Comparison of ENCODE assay signal across 8 cellular contexts in genomic region chr16:30368792-30369090, GRCh38. TPM values are rescaled to one million over a fixed set of nuclear protein-coding genes. Genes with fewer than 3 reads are reported as not detected.
DNase-seq lines count a peak whose midpoint lies in the region; ATAC-seq and TF ChIP-seq lines count a peak whose summit lies in the region.

No MANE protein-coding gene starts in this region.

- TF ChIP-seq EP300 in ovary (IDR thresholded peaks at IDR 0.05): no peak

- H3K9me3 ChIP-seq in CD8-positive, alpha-beta memory T cell (ENCODE audit: low read length): no peaks in the 10 kb centered on the region
- H3K9me3 ChIP-seq in Panc1 (ENCODE audit: control insufficient read depth, insufficient read depth, low read depth, low read length): no peaks in the 10 kb centered on the region
- H3K9me3 ChIP-seq in ovary: no peaks in the 10 kb centered on the region

- no peak for DNase-seq in CD8-positive, alpha-beta memory T cell
- DNase-seq in Panc1 (ENCODE audit: low read depth, low spot score): no peak
- DNase-seq in epithelial cell of prostate (ENCODE audit: low read depth, low spot score): no peak
- DNase-seq in ovary: no peak
- no peak for DNase-seq in stimulated activated CD4-positive, alpha-beta T cell treated with anti-CD3 and anti-CD28 coated beads, Interleukin-15, amount 100 ng/mL, for 24 hours
- DNase-seq in putamen (ENCODE audit: low spot score): no peak
- no peak for DNase-seq in AG08396 (ENCODE audit: low spot score)
- no peak for DNase-seq in GM10248 (ENCODE audit: extremely low spot score)

- 0 to 8% (median 5%) methylated on average over 4 of the region's 4 CpGs for WGBS in ovary, 3 donors

- CTCF ChIA-PET in CD8-positive, alpha-beta memory T cell (lab: Charles Lee): interaction anchor here (1.0 to 1.2 kb wide), 6 partner anchors 9 to 51 kb away, joined by 3 read pairs; partner anchors contain the start of gene ZNF771
- CTCF ChIA-PET in Panc1 (lab: Charles Lee): no interaction called here
- CTCF ChIA-PET in GM10248 (lab: Yijun Ruan, JAX): interaction anchor here (0.7 to 3.5 kb wide), 6 partner anchors 10 to 242 kb away, joined by 3 to 14 read pairs (median 4); partner anchors contain the start of genes CD2BP2, DCTPP1, ZNF48 and ZNF689

- H3K4me3 ChIP-seq in CD8-positive, alpha-beta memory T cell (ENCODE audit: low read length): peak overlapping the region; percentile 88
- H3K4me3 ChIP-seq in Panc1 (ENCODE audit: low read depth in 2 of 2, low read length in 2 of 2) (peak overlapping the region; percentile 80 to 85), ovary (peak overlapping the region; percentile 72)

- H3K4me3 Mint-ChIP-seq in CD8-positive, alpha-beta memory T cell: peak overlapping the region; percentile 83 to 91 (median 89)

- H3K4me1 ChIP-seq in CD8-positive, alpha-beta memory T cell (ENCODE audit: insufficient read depth, low read length): peaks cover 35% of the 10 kb centered on the region
- H3K4me1 ChIP-seq in Panc1 (ENCODE audit: control insufficient read depth, insufficient read depth, low read length) (0 out of 2 replicates have a peak, but pooled peaks cover 7% of the 10 kb centered on the region), ovary (ENCODE audit: insufficient read depth) (peaks cover 6% of the 10 kb centered on the region)

- POLR2A ChIA-PET in CD8-positive, alpha-beta memory T cell (lab: Charles Lee): interaction anchor here (1.1 to 1.3 kb wide), 2 partner anchors 14 kb away, joined by 3 to 9 read pairs; partner anchors contain the start of genes CD2BP2 and SEPTIN1
- POLR2A ChIA-PET in Panc1 (lab: Charles Lee) (interaction anchor here (0.8 kb wide), 1 partner anchor 20 kb away, joined by 5 read pairs; no protein-coding TSS in a partner anchor), GM10248 (lab: Yijun Ruan, JAX) (interaction anchor here (1.0 to 1.4 kb wide), 2 partner anchors 9 to 14 kb away, joined by 3 to 5 read pairs; partner anchors contain the start of gene CD2BP2)

- H3K36me3 Mint-ChIP-seq in CD8-positive, alpha-beta memory T cell: peaks cover 0 to 36% (median 5%) of the 10 kb centered on the region in 3 donors

- no TSS peak for BruUV-seq in Panc1 (replicated peaks; lab: Mats Ljungman, UMichigan)

- H3K36me3 ChIP-seq in CD8-positive, alpha-beta memory T cell (ENCODE audit: insufficient read depth, low read length): peaks cover 7% of the 10 kb centered on the region
- H3K36me3 ChIP-seq in Panc1 (ENCODE audit: control insufficient read depth, insufficient read depth, low read length) (peaks cover 6% of the 10 kb centered on the region), ovary (no peaks in the 10 kb centered on the region)

- in situ Hi-C loops in Panc1 (cut with HindIII; ENCODE audit: low pct_unique_long_range_greater_than_20kb, low sequenced_read_pairs): no loop called here

- TF ChIP-seq CTCF in Panc1 (IDR thresholded peaks at IDR 0.05): no peak
- no peak for TF ChIP-seq CTCF in ovary (IDR thresholded peaks at IDR 0.05)
- no peak for TF ChIP-seq CTCF in GM10248 (IDR thresholded peaks at IDR 0.05; ENCODE audit: control extremely low read depth, extremely low read depth, low read depth, missing control alignments)

- H3K27ac ChIP-seq in CD8-positive, alpha-beta memory T cell (ENCODE audit: low read depth, low read length): peak overlapping the region; percentile 62
- H3K27ac ChIP-seq in Panc1 (ENCODE audit: low read length) (peak overlapping the region; percentile 75), epithelial cell of prostate (peak overlapping the region; percentile 57), ovary (peak overlapping the region; percentile 1 to 17)

- intact Hi-C loops in Panc1 (cut with micrococcal nuclease; ENCODE audit: unreplicated experiment) (no loop called here), ovary (cut with DNase I) (loop anchor here in 1 of 4 donors (5.0 kb wide), 1 partner anchor 39 kb away; the partner anchor contains the start of gene ZNF771)

- ATAC-seq in Panc1: no peak

- H3K27me3 ChIP-seq in CD8-positive, alpha-beta memory T cell (ENCODE audit: insufficient read depth, low read length, poor library complexity, severe bottlenecking): no peaks in the 10 kb centered on the region
- H3K27me3 ChIP-seq in Panc1 (ENCODE audit: control insufficient read depth, insufficient read depth, low read length): no peaks in the 10 kb centered on the region
- H3K27me3 ChIP-seq in ovary: no peaks in the 10 kb centered on the region

- no peak for TF ChIP-seq POLR2A in ovary (IDR thresholded peaks at IDR 0.05)

- H3K27me3 Mint-ChIP-seq in CD8-positive, alpha-beta memory T cell: peaks cover 0 to 2% of the 10 kb centered on the region in 2 donors

- H3K9me3 Mint-ChIP-seq in CD8-positive, alpha-beta memory T cell: no peaks in the 10 kb centered on the region

- peak overlapping the region; percentile 43 to 94 (median 68) for H3K27ac Mint-ChIP-seq in CD8-positive, alpha-beta memory T cell

- peaks cover 44 to 64% (median 60%) of the 10 kb centered on the region in 3 donors for H3K4me1 Mint-ChIP-seq in CD8-positive, alpha-beta memory T cell

RNA-seq across cellular contexts. Expression of gene TBC1D10B, which starts 1.6 kb away (rescaled TPM):
- total RNA-seq in CD8-positive, alpha-beta memory T cell: 10 to 100 TPM; 59.0 to 61.4 TPM
- 17.3 TPM for polyA plus RNA-seq in CD8-positive, alpha-beta memory T cell
- 52.6 TPM for total RNA-seq in Panc1 (2021; ENCODE audit: unreplicated experiment)
- 41.9 TPM for polyA plus RNA-seq in Panc1 (2012; ENCODE audit: insufficient read length)
- total RNA-seq in ovary: 10 to 100 TPM; 18.4 to 46.9 (median 38.0) TPM
- polyA plus RNA-seq in ovary: 10 to 100 TPM; 24.7 to 29.7 TPM

RNA-seq across cellular contexts. Expression of gene MYL11, which starts 5.9 kb away (rescaled TPM):
- total RNA-seq in CD8-positive, alpha-beta memory T cell: 1 to 10 TPM; 1.9 to 2.4 TPM
- 4.6 TPM for polyA plus RNA-seq in CD8-positive, alpha-beta memory T cell
- total RNA-seq in Panc1 (2021; ENCODE audit: unreplicated experiment) (not detected), ovary (1 to 10 TPM in 2 of 7 donors, not detected in 5; 1.0 to 1.3 TPM)
- polyA plus RNA-seq in Panc1 (2012; ENCODE audit: insufficient read length): 1.2 TPM
- 1 to 10 TPM in 1 of 2 donors, under 1 TPM in 1; 0.38 to 1.4 TPM for polyA plus RNA-seq in ovary

RNA-seq across cellular contexts. Expression of gene SEPTIN1, which starts 13.6 kb away (rescaled TPM):
- total RNA-seq in CD8-positive, alpha-beta memory T cell: 100 to 1,000 TPM; 187 to 193 TPM
- polyA plus RNA-seq in CD8-positive, alpha-beta memory T cell: 227 TPM
- total RNA-seq in Panc1 (2021; ENCODE audit: unreplicated experiment) (1.7 TPM), ovary (1 to 10 TPM in 6 of 7 donors, under 1 TPM in 1; 0.46 to 8.2 (median 4.4) TPM)
- 1.8 TPM for polyA plus RNA-seq in Panc1 (2012; ENCODE audit: insufficient read length)
- 1 to 10 TPM; 1.9 to 3.2 TPM for polyA plus RNA-seq in ovary

RNA-seq across cellular contexts. Expression of gene CD2BP2, which starts 13.6 kb away (rescaled TPM):
- 10 to 100 TPM; 84.5 to 89.5 TPM for total RNA-seq in CD8-positive, alpha-beta memory T cell
- 27.2 TPM for polyA plus RNA-seq in CD8-positive, alpha-beta memory T cell
- 90.7 TPM for total RNA-seq in Panc1 (2021; ENCODE audit: unreplicated experiment)
- polyA plus RNA-seq in Panc1 (2012; ENCODE audit: insufficient read length): 68.7 TPM
- 10 to 100 TPM; 29.2 to 68.3 (median 64.7) TPM for total RNA-seq in ovary
- polyA plus RNA-seq in ovary: 10 to 100 TPM; 44.1 to 81.7 TPM

RNA-seq across cellular contexts. Expression of gene ZNF48, which starts 26.5 kb away (rescaled TPM):
- 10 to 100 TPM; 18.4 to 19.3 TPM for total RNA-seq in CD8-positive, alpha-beta memory T cell
- 10.2 TPM for polyA plus RNA-seq in CD8-positive, alpha-beta memory T cell
- total RNA-seq in Panc1 (2021; ENCODE audit: unreplicated experiment) (16.6 TPM), ovary (1 to 10 TPM; 6.2 to 9.8 (median 6.7) TPM)
- 17.6 TPM for polyA plus RNA-seq in Panc1 (2012; ENCODE audit: insufficient read length)
- polyA plus RNA-seq in ovary: 1 to 10 TPM; 2.7 to 4.8 TPM

Comparison
In these comparisons a context has a peak if more than half of its experiments do, and no peak if none do; other contexts are left out.
1. H3K27ac ChIP-seq: peak in every context shown above with its lines; median percentile 75 in Panc1; 62 in CD8-positive, alpha-beta memory T cell; 57 in epithelial cell of prostate; 9 in ovary.
2. RNA of gene SEPTIN1, which starts 13.6 kb away (total RNA-seq): 187 to 193 TPM in CD8-positive, alpha-beta memory T cell; 0.46 to 8.2 TPM in ovary and 1.7 TPM in Panc1 (single experiment); every median in the first group is over 10 times any median in the second.
3. Peak in every context shown above with its lines, with median percentiles within 50 percentile points of each other: H3K4me3 ChIP-seq.